ENCODE assay signal across 1 cellular context in genomic region chr9:95171001-95171400, GRCh38.
TF ChIP-seq lines count a peak whose summit lies in the region.

No MANE protein-coding gene starts in this region.

TF ChIP-seq in SK-N-SH, 30 proteins besides CTCF, POLR2A, EP300 and RAD21 (continued from another document):
- TF ChIP-seq, protein P1, sequence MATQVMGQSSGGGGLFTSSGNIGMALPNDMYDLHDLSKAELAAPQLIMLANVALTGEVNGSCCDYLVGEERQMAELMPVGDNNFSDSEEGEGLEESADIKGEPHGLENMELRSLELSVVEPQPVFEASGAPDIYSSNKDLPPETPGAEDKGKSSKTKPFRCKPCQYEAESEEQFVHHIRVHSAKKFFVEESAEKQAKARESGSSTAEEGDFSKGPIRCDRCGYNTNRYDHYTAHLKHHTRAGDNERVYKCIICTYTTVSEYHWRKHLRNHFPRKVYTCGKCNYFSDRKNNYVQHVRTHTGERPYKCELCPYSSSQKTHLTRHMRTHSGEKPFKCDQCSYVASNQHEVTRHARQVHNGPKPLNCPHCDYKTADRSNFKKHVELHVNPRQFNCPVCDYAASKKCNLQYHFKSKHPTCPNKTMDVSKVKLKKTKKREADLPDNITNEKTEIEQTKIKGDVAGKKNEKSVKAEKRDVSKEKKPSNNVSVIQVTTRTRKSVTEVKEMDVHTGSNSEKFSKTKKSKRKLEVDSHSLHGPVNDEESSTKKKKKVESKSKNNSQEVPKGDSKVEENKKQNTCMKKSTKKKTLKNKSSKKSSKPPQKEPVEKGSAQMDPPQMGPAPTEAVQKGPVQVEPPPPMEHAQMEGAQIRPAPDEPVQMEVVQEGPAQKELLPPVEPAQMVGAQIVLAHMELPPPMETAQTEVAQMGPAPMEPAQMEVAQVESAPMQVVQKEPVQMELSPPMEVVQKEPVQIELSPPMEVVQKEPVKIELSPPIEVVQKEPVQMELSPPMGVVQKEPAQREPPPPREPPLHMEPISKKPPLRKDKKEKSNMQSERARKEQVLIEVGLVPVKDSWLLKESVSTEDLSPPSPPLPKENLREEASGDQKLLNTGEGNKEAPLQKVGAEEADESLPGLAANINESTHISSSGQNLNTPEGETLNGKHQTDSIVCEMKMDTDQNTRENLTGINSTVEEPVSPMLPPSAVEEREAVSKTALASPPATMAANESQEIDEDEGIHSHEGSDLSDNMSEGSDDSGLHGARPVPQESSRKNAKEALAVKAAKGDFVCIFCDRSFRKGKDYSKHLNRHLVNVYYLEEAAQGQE (IDR thresholded peaks at IDR 0.05; ENCODE audit: low read depth, low read length): no peak
- TF ChIP-seq GABPA (IDR thresholded peaks at IDR 0.05; ENCODE audit: low read depth) (no peak), CHD2 (IDR thresholded peaks at IDR 0.05; ENCODE audit: low read length, partially characterized antibody) (no peak), FOSL2 (IDR thresholded peaks at IDR 0.05; ENCODE audit: borderline replicate concordance, low read depth) (peak; percentile 17; the same call in 1 of the 2 replicates), NFIC (IDR thresholded peaks at IDR 0.05; ENCODE audit: borderline replicate concordance) (peak; percentile 14; the same call in 1 of the 2 replicates), TEAD4 (IDR thresholded peaks at IDR 0.05; ENCODE audit: borderline replicate concordance, insufficient read depth) (no peak)
- TF ChIP-seq, protein P2, sequence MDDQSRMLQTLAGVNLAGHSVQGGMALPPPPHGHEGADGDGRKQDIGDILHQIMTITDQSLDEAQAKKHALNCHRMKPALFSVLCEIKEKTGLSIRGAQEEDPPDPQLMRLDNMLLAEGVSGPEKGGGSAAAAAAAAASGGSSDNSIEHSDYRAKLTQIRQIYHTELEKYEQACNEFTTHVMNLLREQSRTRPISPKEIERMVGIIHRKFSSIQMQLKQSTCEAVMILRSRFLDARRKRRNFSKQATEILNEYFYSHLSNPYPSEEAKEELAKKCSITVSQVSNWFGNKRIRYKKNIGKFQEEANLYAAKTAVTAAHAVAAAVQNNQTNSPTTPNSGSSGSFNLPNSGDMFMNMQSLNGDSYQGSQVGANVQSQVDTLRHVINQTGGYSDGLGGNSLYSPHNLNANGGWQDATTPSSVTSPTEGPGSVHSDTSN (IDR thresholded peaks at IDR 0.05): peak; percentile 77
